ENCODE assay signal across 8 cellular contexts in genomic region chr14:88189040-88189839, GRCh38.
DNase-seq lines count a peak whose midpoint lies in the region; ATAC-seq, FAIRE-seq and TF ChIP-seq lines count a peak whose summit lies in the region.

No MANE protein-coding gene starts in this region.

- H3K4me1 ChIP-seq in liver (ENCODE audit: control insufficient read depth in 4 of 4, insufficient read depth in 4 of 4, low read length in 3 of 4): peaks cover 0 to 11% (median 10%) of the 10 kb centered on the region in 4 donors

- H3K9ac ChIP-seq in liver (ENCODE audit: low read depth in 1 of 2, low read length in 2 of 2): peak overlapping the region in 1 of 2 donors; percentile 12

- no peak overlapping the region for H3K4me3 ChIP-seq in AG04449 (ENCODE audit: low read depth, low read length)
- H3K4me3 ChIP-seq in liver (ENCODE audit: low read depth in 1 of 3, low read length in 3 of 3): peak overlapping the region; percentile 18 to 58 (median 38)

- peak; percentile 17 for FAIRE-seq in TTC549 (lab: Jason Lieb, UNC)

- peak; percentile 93 to 99 for TF ChIP-seq RAD21 in liver (IDR thresholded peaks at IDR 0.05)

- H3K27ac ChIP-seq in liver (ENCODE audit: low read depth in 1 of 2, low read length in 2 of 2): no peak overlapping the region

- POLR2A ChIA-PET in AG04449 (lab: Yijun Ruan, JAX): no interaction called here

- no peaks in the 10 kb centered on the region for H3K9me3 ChIP-seq in liver (ENCODE audit: control insufficient read depth in 4 of 4, low read length in 3 of 4)

- peak; percentile 64 for DNase-seq in AG04449 (ENCODE audit: low read depth, low spot score)
- peak; percentile 84 for DNase-seq in NCI-H187 treated with DMSO at 0.1 percent for 48 hours (lab: John Stamatoyannopoulos, UW)
- DNase-seq in dedifferentiated amniotic fluid mesenchymal stem cell (ENCODE audit: extremely low spot score): peak; percentile 69
- peak; percentile 11 to 44 (median 16) for DNase-seq in stimulated activated CD4-positive, alpha-beta T cell treated with anti-CD3 and anti-CD28 coated beads, TNF-alpha, amount 100 ng/mL, for 24 hours (ENCODE audit: low read depth in 3 of 3)

- H3K36me3 ChIP-seq in liver (ENCODE audit: control insufficient read depth in 4 of 4, insufficient read depth in 3 of 4, low read depth in 1 of 4, low read length in 3 of 4): no peaks in the 10 kb centered on the region

- CTCF ChIA-PET in AG04449 (lab: Yijun Ruan, JAX): interaction anchor here (0.6 to 4.1 kb wide), 24 partner anchors 8 to 393 kb away, joined by 3 to 30 read pairs (median 6); partner anchors contain the start of gene SPATA7

- peak; percentile 82 for ATAC-seq in GM18498 (IDR thresholded peaks at IDR 0.05; ENCODE audit: unreplicated experiment)
- ATAC-seq in HG02943 (IDR thresholded peaks at IDR 0.05; ENCODE audit: low read depth, unreplicated experiment): peak; percentile 75

- TF ChIP-seq CTCF in AG04449 (IDR thresholded peaks at IDR 0.05; ENCODE audit: insufficient read depth, low read length, missing control alignments) (peak; percentile 48), liver (IDR thresholded peaks at IDR 0.05; ENCODE audit: low read depth, low read length, missing input control) (peak; percentile 75)

- 11% methylated on average over 18 of the region's 18 CpGs for WGBS in liver

- H3K27me3 ChIP-seq in liver (ENCODE audit: control insufficient read depth in 4 of 4, insufficient read depth in 4 of 4, low read length in 3 of 4): peaks cover 0 to 4% (median 0%) of the 10 kb centered on the region in 4 donors

TF ChIP-seq in liver, 16 proteins besides CTCF, POLR2A, EP300 and RAD21:
- TF ChIP-seq RXRA (IDR thresholded peaks at IDR 0.05): peak; percentile 31 to 46
- peak; percentile 62 to 70 for TF ChIP-seq HNF4A (conservative IDR thresholded peaks at IDR 0.05)
- peak; percentile 48 to 79 for TF ChIP-seq JUND (IDR thresholded peaks at IDR 0.05)
- TF ChIP-seq TAF1 (conservative IDR thresholded peaks at IDR 0.05): no peak
- TF ChIP-seq EGR1 (IDR thresholded peaks at IDR 0.05; ENCODE audit: low read depth in 2 of 2): no peak
- TF ChIP-seq SP1 (IDR thresholded peaks at IDR 0.05): peak; percentile 21
- no peak for TF ChIP-seq REST (IDR thresholded peaks at IDR 0.05)
- peak; percentile 88 for TF ChIP-seq FOXA1 (IDR thresholded peaks at IDR 0.05)
- peak; percentile 83 for TF ChIP-seq FOXA2 (IDR thresholded peaks at IDR 0.05)
TF ChIP-seq in liver: peak in this region for 6.

Comparison
In these comparisons a context has a peak if more than half of its experiments do, and no peak if none do; other contexts are left out.
1. DNase-seq: peak in every context shown above with its lines; median percentile 84 in NCI-H187 treated with DMSO at 0.1 percent for 48 hours; 69 in dedifferentiated amniotic fluid mesenchymal stem cell; 64 in AG04449; 16 in stimulated activated CD4-positive, alpha-beta T cell treated with anti-CD3 and anti-CD28 coated beads, TNF-alpha, amount 100 ng/mL, for 24 hours.